Comparison of ENCODE assay signal across 3 cellular contexts in genomic region chr11:129063118-129063517, GRCh38.
A peak's percentile ranks its signal among the peaks of the same experiment; 100 is the strongest.
TF ChIP-seq lines count a peak whose summit lies in the region.

No MANE protein-coding gene starts in this region.

TF ChIP-seq in HepG2, 621 proteins besides CTCF, POLR2A, EP300 and RAD21 (continued from another document):
- TF ChIP-seq ZNF232 (CRISPR knock-in tag; IDR thresholded peaks at IDR 0.05; ENCODE audit: borderline replicate concordance) (no peak), MAFF (IDR thresholded peaks at IDR 0.05; ENCODE audit: low read depth, low read length) (peak; percentile 82)

TF ChIP-seq in K562, 482 proteins besides CTCF, POLR2A, EP300 and RAD21 (continued from another document):
- TF ChIP-seq MAFK (IDR thresholded peaks at IDR 0.05; ENCODE audit: low read length) (peak; percentile 51; the same call in 1 of the 2 replicates), ZNF316 (IDR thresholded peaks at IDR 0.05) (peak; percentile 71), ZNF165 (CRISPR knock-in tag; IDR thresholded peaks at IDR 0.05; ENCODE audit: borderline replicate concordance) (no peak), MAFG (tag; conservative IDR thresholded peaks at IDR 0.05) (peak; percentile 30; the same call in 1 of the 2 replicates), ARID3B (CRISPR knock-in tag; IDR thresholded peaks at IDR 0.05; ENCODE audit: borderline replicate concordance) (no peak), TCFL5 (CRISPR knock-in tag; conservative IDR thresholded peaks at IDR 0.05) (no peak), NRF1 (conservative IDR thresholded peaks at IDR 0.05 in 1 of 2, IDR thresholded peaks at IDR 0.05 in 1 of 2) (no peak)
TF ChIP-seq in K562: peak in this region for 4.

TF ChIP-seq in endothelial cell of umbilical vein, 7 proteins besides CTCF, POLR2A, EP300 and RAD21 (continued from another document):
- TF ChIP-seq MYC (IDR thresholded peaks at IDR 0.05; ENCODE audit: low read depth, low read length) (no peak), MAX (IDR thresholded peaks at IDR 0.05; ENCODE audit: insufficient read depth, insufficient read length) (no peak), POLR2AphosphoS5 (IDR thresholded peaks at IDR 0.05; ENCODE audit: insufficient read depth, low read depth, low read length) (no peak), GATA2 (IDR thresholded peaks at IDR 0.05; ENCODE audit: insufficient read depth, insufficient read length, low read depth, low read length) (no peak), FOS (IDR thresholded peaks at IDR 0.05; ENCODE audit: borderline replicate concordance, insufficient read depth, low read length) (no peak)
TF ChIP-seq in endothelial cell of umbilical vein: peak in this region for 0.
